Comparison of ENCODE assay signal across 39 cellular contexts in genomic region chr9:30915451-30915850, GRCh38.
"Had no signal": no experiment of that assay in that cellular context is flagged by ENCODE, and none has a peak within 500 bp of the region (broad histone marks: within the 10 kb centered on the region; RNA-seq: fewer than 3 reads in every experiment).

No MANE protein-coding gene starts in this region.

- H3K9me3 Mint-ChIP-seq: activated naive CD4-positive, alpha-beta T cell treated with anti-CD3 and anti-CD28 coated beads for 36 hours; activated naive CD4-positive, alpha-beta T cell treated with anti-CD3 and anti-CD28 coated beads, Interleukin-2, amount 10 ng/mL, durations not matched to agents 7 days and 5 days; activated naive CD4-positive, alpha-beta T cell treated with anti-CD3 and anti-CD28 coated beads, Interleukin-2, amount 50 U/mL, for 24 hours; activated naive CD8-positive, alpha-beta T cell treated with anti-CD3 and anti-CD28 coated beads for 36 hours; activated naive CD8-positive, alpha-beta T cell treated with anti-CD3 and anti-CD28 coated beads, Interleukin-2, amount 50 U/mL, for 24 hours; activated T-cell treated with anti-CD3 and anti-CD28 coated beads, Interleukin-2, amount 50 U/mL, for 24 hours; activated T-cell treated with anti-CD3 and anti-CD28 coated beads, Interleukin-2, amount 50 U/mL, for 4 hours; activated T-helper 1 cell treated with anti-CD3 and anti-CD28 coated beads, Interleukin-12 subunit alpha, Interleukin-12 subunit beta, Interleukin-2, Interleukin-4 antibody, amounts not matched to agents 30 ng/mL and 10 ng/mL and 1 ng/mL, durations not matched to agents 14 hours and 24 hours and 36 hours; activated T-helper 17 cell treated with anti-CD3 and anti-CD28 coated beads, Interleukin-2, amount 50 U/mL, for 72 hours; activated T-helper 2 cell treated with anti-CD3 and anti-CD28 coated beads, Interferon-gamma antibody, Interleukin-2, Interleukin-4, amounts not matched to agents 10 μg/mL and 5 μg/mL and 100 μg/mL, durations not matched to agents 14 hours and 24 hours and 36 hours had no signal

- H3K27ac Mint-ChIP-seq: activated naive CD4-positive, alpha-beta T cell treated with anti-CD3 and anti-CD28 coated beads for 36 hours; activated naive CD4-positive, alpha-beta T cell treated with anti-CD3 and anti-CD28 coated beads, Interleukin-2, amount 10 ng/mL, durations not matched to agents 7 days and 5 days; activated naive CD4-positive, alpha-beta T cell treated with anti-CD3 and anti-CD28 coated beads, Interleukin-2, amount 50 U/mL, for 24 hours; activated naive CD4-positive, alpha-beta T cell treated with anti-CD3 and anti-CD28 coated beads, Interleukin-2, amount 50 U/mL, for 72 hours; activated naive CD8-positive, alpha-beta T cell; activated naive CD8-positive, alpha-beta T cell treated with anti-CD3 and anti-CD28 coated beads for 36 hours; activated naive CD8-positive, alpha-beta T cell treated with anti-CD3 and anti-CD28 coated beads, Interleukin-2, amount 10 ng/mL, durations not matched to agents 7 days and 5 days; activated naive CD8-positive, alpha-beta T cell treated with anti-CD3 and anti-CD28 coated beads, Interleukin-2, amount 50 U/mL, for 24 hours; activated T-cell treated with anti-CD3 and anti-CD28 coated beads, Interleukin-2, amount 50 U/mL, for 24 hours; activated T-cell treated with anti-CD3 and anti-CD28 coated beads, Interleukin-2, amount 50 U/mL, for 72 hours; activated T-helper 1 cell treated with anti-CD3 and anti-CD28 coated beads, Interleukin-12 subunit alpha, Interleukin-12 subunit beta, Interleukin-2, Interleukin-4 antibody, amounts not matched to agents 30 ng/mL and 10 ng/mL and 1 ng/mL, durations not matched to agents 14 hours and 24 hours and 36 hours; activated T-helper 17 cell treated with anti-CD3 and anti-CD28 coated beads, Interleukin-2, amount 50 U/mL, for 72 hours; activated T-helper 2 cell treated with anti-CD3 and anti-CD28 coated beads, Interferon-gamma antibody, Interleukin-2, Interleukin-4, amounts not matched to agents 10 μg/mL and 5 μg/mL and 100 μg/mL, durations not matched to agents 14 hours and 24 hours and 36 hours; brain had no signal

- H3K36me3 Mint-ChIP-seq: activated naive CD4-positive, alpha-beta T cell treated with anti-CD3 and anti-CD28 coated beads, Interleukin-2, amount 10 ng/mL, durations not matched to agents 7 days and 5 days; activated naive CD4-positive, alpha-beta T cell treated with anti-CD3 and anti-CD28 coated beads, Interleukin-2, amount 50 U/mL, for 24 hours; activated naive CD4-positive, alpha-beta T cell treated with anti-CD3 and anti-CD28 coated beads, Interleukin-2, amount 50 U/mL, for 72 hours; activated naive CD8-positive, alpha-beta T cell; activated naive CD8-positive, alpha-beta T cell treated with anti-CD3 and anti-CD28 coated beads for 36 hours; activated naive CD8-positive, alpha-beta T cell treated with anti-CD3 and anti-CD28 coated beads, Interleukin-2, amount 10 ng/mL, durations not matched to agents 7 days and 5 days; brain had no signal

- H3K4me3 Mint-ChIP-seq: activated naive CD4-positive, alpha-beta T cell treated with anti-CD3 and anti-CD28 coated beads for 36 hours; activated naive CD4-positive, alpha-beta T cell treated with anti-CD3 and anti-CD28 coated beads, Interleukin-2, amount 10 ng/mL, durations not matched to agents 7 days and 5 days; activated naive CD4-positive, alpha-beta T cell treated with anti-CD3 and anti-CD28 coated beads, Interleukin-2, amount 50 U/mL, for 24 hours; activated naive CD8-positive, alpha-beta T cell; activated naive CD8-positive, alpha-beta T cell treated with anti-CD3 and anti-CD28 coated beads for 36 hours; activated naive CD8-positive, alpha-beta T cell treated with anti-CD3 and anti-CD28 coated beads, Interleukin-2, amount 10 ng/mL, durations not matched to agents 7 days and 5 days; activated naive CD8-positive, alpha-beta T cell treated with anti-CD3 and anti-CD28 coated beads, Interleukin-2, amount 50 U/mL, for 24 hours; activated T-cell treated with anti-CD3 and anti-CD28 coated beads, Interleukin-2, amount 50 U/mL, for 24 hours; activated T-cell treated with anti-CD3 and anti-CD28 coated beads, Interleukin-2, amount 50 U/mL, for 4 hours; activated T-cell treated with anti-CD3 and anti-CD28 coated beads, Interleukin-2, amount 50 U/mL, for 72 hours; activated T-helper 1 cell treated with anti-CD3 and anti-CD28 coated beads, Interleukin-12 subunit alpha, Interleukin-12 subunit beta, Interleukin-2, Interleukin-4 antibody, amounts not matched to agents 30 ng/mL and 10 ng/mL and 1 ng/mL, durations not matched to agents 14 hours and 24 hours and 36 hours; activated T-helper 17 cell treated with anti-CD3 and anti-CD28 coated beads, Interleukin-2, amount 50 U/mL, for 72 hours; brain; central memory CD8-positive, alpha-beta T cell had no signal

- H3K36me3 ChIP-seq: adrenal gland, ascending aorta, brain microvascular endothelial cell, breast epithelium, cardiac muscle cell had no signal

- FAIRE-seq: astrocyte, bronchial epithelial cell had no signal

- ATAC-seq: activated naive CD4-positive, alpha-beta T cell treated with anti-CD3 and anti-CD28 coated beads, Interleukin-2, amount 50 U/mL, for 72 hours; activated naive CD8-positive, alpha-beta T cell treated with anti-CD3 and anti-CD28 coated beads, Interleukin-2, amount 50 U/mL, for 24 hours; activated T-cell treated with anti-CD3 and anti-CD28 coated beads, Interleukin-2, amount 50 U/mL, for 4 hours; activated T-cell treated with anti-CD3 and anti-CD28 coated beads, Interleukin-2, amount 50 U/mL, for 72 hours; activated T-helper 17 cell treated with anti-CD3 and anti-CD28 coated beads, Interleukin-2, amount 50 U/mL, for 72 hours; body of pancreas had no signal

- H3K4me1 ChIP-seq: adrenal gland, ascending aorta, body of pancreas, breast epithelium had no signal

- H3K27me3 ChIP-seq: adrenal gland, ascending aorta, body of pancreas, brain microvascular endothelial cell, breast epithelium, cardiac muscle cell had no signal

- H3K4me1 Mint-ChIP-seq: activated naive CD4-positive, alpha-beta T cell treated with anti-CD3 and anti-CD28 coated beads, Interleukin-2, amount 10 ng/mL, durations not matched to agents 7 days and 5 days; activated naive CD4-positive, alpha-beta T cell treated with anti-CD3 and anti-CD28 coated beads, Interleukin-2, amount 50 U/mL, for 24 hours; activated naive CD8-positive, alpha-beta T cell treated with anti-CD3 and anti-CD28 coated beads for 36 hours; activated naive CD8-positive, alpha-beta T cell treated with anti-CD3 and anti-CD28 coated beads, Interleukin-2, amount 50 U/mL, for 24 hours; activated T-helper 17 cell treated with anti-CD3 and anti-CD28 coated beads, Interleukin-2, amount 50 U/mL, for 72 hours; central memory CD8-positive, alpha-beta T cell had no signal

- H3K27ac ChIP-seq: adrenal gland, ascending aorta, body of pancreas, brain microvascular endothelial cell, breast epithelium, cardiac muscle cell had no signal

- H3K9me3 ChIP-seq: adrenal gland, ascending aorta, body of pancreas, breast epithelium had no signal

- H3K27me3 Mint-ChIP-seq: activated naive CD4-positive, alpha-beta T cell treated with anti-CD3 and anti-CD28 coated beads, Interleukin-2, amount 10 ng/mL, durations not matched to agents 7 days and 5 days; activated naive CD8-positive, alpha-beta T cell; activated naive CD8-positive, alpha-beta T cell treated with anti-CD3 and anti-CD28 coated beads for 36 hours; activated naive CD8-positive, alpha-beta T cell treated with anti-CD3 and anti-CD28 coated beads, Interleukin-2, amount 10 ng/mL, durations not matched to agents 7 days and 5 days; activated naive CD8-positive, alpha-beta T cell treated with anti-CD3 and anti-CD28 coated beads, Interleukin-2, amount 50 U/mL, for 24 hours; activated T-cell treated with anti-CD3 and anti-CD28 coated beads, Interleukin-2, amount 50 U/mL, for 24 hours; brain; central memory CD8-positive, alpha-beta T cell had no signal

- H3K4me3 ChIP-seq: adrenal gland, ascending aorta, body of pancreas, breast epithelium, cardiac muscle cell had no signal

- DNase-seq: activated effector memory CD4-positive, alpha-beta T cell treated with anti-CD3 and anti-CD28 coated beads, Interleukin-2, amount 50 U/mL, for 16 hours; activated effector memory CD4-positive, alpha-beta T cell treated with Interleukin-2 at 50 U/mL for 16 hours; activated gamma-delta T cell; activated gamma-delta T cell treated with Interleukin-2 at 50 U/mL for 16 hours; activated naive CD4-positive, alpha-beta T cell; activated naive CD4-positive, alpha-beta T cell treated with anti-CD3 and anti-CD28 coated beads for 36 hours; activated naive CD4-positive, alpha-beta T cell treated with anti-CD3 and anti-CD28 coated beads, Interleukin-2, amount 10 ng/mL, durations not matched to agents 7 days and 5 days; activated naive CD4-positive, alpha-beta T cell treated with anti-CD3 and anti-CD28 coated beads, Interleukin-2, amount 50 U/mL, for 16 hours; activated naive CD4-positive, alpha-beta T cell treated with Interleukin-2 at 50 U/mL for 16 hours; activated naive CD8-positive, alpha-beta T cell treated with anti-CD3 and anti-CD28 coated beads for 36 hours; activated naive CD8-positive, alpha-beta T cell treated with anti-CD3 and anti-CD28 coated beads, Interleukin-2, amount 10 ng/mL, durations not matched to agents 7 days and 5 days; activated naive CD8-positive, alpha-beta T cell treated with anti-CD3 and anti-CD28 coated beads, Interleukin-2, amount 50 U/mL, for 24 hours; activated T-cell treated with anti-CD3 and anti-CD28 coated beads, Interleukin-2, amount 50 U/mL, for 24 hours; activated T-cell treated with anti-CD3 and anti-CD28 coated beads, Interleukin-2, amount 50 U/mL, for 4 hours; activated T-cell treated with anti-CD3 and anti-CD28 coated beads, Interleukin-2, amount 50 U/mL, for 48 hours; activated T-cell treated with anti-CD3 and anti-CD28 coated beads, Interleukin-2, amount 50 U/mL, for 72 hours; adrenal gland; amniotic stem cell; amygdala; anterior cingulate cortex; aorta; body of pancreas; brain microvascular endothelial cell; caudate nucleus; central memory CD4-positive, alpha-beta T cell; cerebellar nuclear complex had no signal
